ENCODE assay signal across 8 cellular contexts in the genomic region with DNA sequence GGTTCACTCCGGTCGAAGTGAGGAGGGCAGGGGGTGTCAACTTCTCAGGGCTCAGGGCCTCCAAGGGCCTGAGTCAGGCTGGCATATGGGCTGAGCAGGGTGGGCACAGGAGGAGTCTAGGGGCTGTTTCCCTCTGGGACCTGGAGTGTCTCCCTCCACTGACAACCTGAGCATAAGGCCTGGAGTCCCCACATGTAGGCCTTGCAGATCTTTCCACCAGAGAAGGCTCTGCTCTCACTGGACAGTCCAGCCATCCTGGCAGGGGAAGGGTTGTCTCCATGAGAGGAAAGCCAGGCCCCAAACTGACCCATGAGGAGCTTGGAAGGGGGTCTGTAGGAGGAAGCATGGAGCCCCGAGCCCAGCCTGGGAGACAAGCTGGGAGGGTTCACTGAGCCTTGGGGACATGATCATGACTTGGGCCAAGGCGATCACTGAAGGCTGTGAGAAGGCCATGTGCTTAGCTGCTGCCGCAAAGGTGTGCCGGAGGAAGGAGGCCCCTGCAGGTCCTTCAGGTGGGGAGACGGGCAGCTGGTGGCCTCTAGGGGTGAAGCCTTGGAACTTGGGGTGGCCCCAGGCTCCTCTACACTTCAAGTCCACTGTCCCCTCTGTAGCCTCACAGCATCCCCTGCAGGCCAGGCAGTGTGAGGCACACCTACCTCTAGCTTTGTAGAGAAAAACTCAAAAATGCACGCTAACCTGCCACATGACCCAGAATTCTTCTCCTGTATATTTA. TPM values are rescaled to one million over a fixed set of nuclear protein-coding genes. Genes with fewer than 3 reads are reported as not detected.
DNase-seq lines count a peak whose midpoint lies in the region; ATAC-seq and TF ChIP-seq lines count a peak whose summit lies in the region.

No MANE protein-coding gene starts in this region.

- WGBS in heart left ventricle, 4 donors, result 91 to 97% (median 94%) methylated on average over 3 to 8 of the region's 8 CpGs

- peak overlapping the region; percentile 72 for H3K4me3 Mint-ChIP-seq in activated T-helper 2 cell treated with anti-CD3 and anti-CD28 coated beads, Interferon-gamma antibody, Interleukin-2, Interleukin-4, amounts not matched to agents 10 μg/mL and 5 μg/mL and 100 μg/mL, durations not matched to agents 14 hours and 24 hours and 36 hours (ENCODE audit: low read depth)

- CTCF ChIA-PET in HEK293 (lab: Yijun Ruan, JAX), result interaction anchor here (0.5 to 1.8 kb wide), 11 partner anchors 8 to 206 kb away, joined by 3 to 7 read pairs (median 3); no protein-coding TSS in a partner anchor

- H3K9me3 Mint-ChIP-seq in activated T-helper 2 cell treated with anti-CD3 and anti-CD28 coated beads, Interferon-gamma antibody, Interleukin-2, Interleukin-4, amounts not matched to agents 10 μg/mL and 5 μg/mL and 100 μg/mL, durations not matched to agents 14 hours and 24 hours and 36 hours, result no peaks in the 10 kb centered on the region

- TF ChIP-seq CTCF in HEK293 (tag by site-specific recombination; IDR thresholded peaks at IDR 0.05) (peak; percentile 58), heart left ventricle (IDR thresholded peaks at IDR 0.05) (peak; percentile 13 to 79 (median 38))

- H3K27me3 Mint-ChIP-seq in activated T-helper 2 cell treated with anti-CD3 and anti-CD28 coated beads, Interferon-gamma antibody, Interleukin-2, Interleukin-4, amounts not matched to agents 10 μg/mL and 5 μg/mL and 100 μg/mL, durations not matched to agents 14 hours and 24 hours and 36 hours (ENCODE audit: low read depth), result no peaks in the 10 kb centered on the region

- no peaks in the 10 kb centered on the region for H3K27me3 ChIP-seq in heart left ventricle

- H3K9me3 ChIP-seq in HEK293 (ENCODE audit: control insufficient read depth, insufficient read depth, low read depth, low read length) (no peaks in the 10 kb centered on the region), heart left ventricle (peaks cover 0 to 4% (median 0%) of the 10 kb centered on the region in 12 donors)

- peak overlapping the region; percentile 59 for H3K27ac Mint-ChIP-seq in activated T-helper 2 cell treated with anti-CD3 and anti-CD28 coated beads, Interferon-gamma antibody, Interleukin-2, Interleukin-4, amounts not matched to agents 10 μg/mL and 5 μg/mL and 100 μg/mL, durations not matched to agents 14 hours and 24 hours and 36 hours

- intact Hi-C loops in activated T-helper 2 cell treated with anti-CD3 and anti-CD28 coated beads, Interferon-gamma antibody, Interleukin-2, Interleukin-4, amounts not matched to agents 10 μg/mL and 5 μg/mL and 100 μg/mL, durations not matched to agents 14 hours and 24 hours and 36 hours (cut with micrococcal nuclease), result loop anchor here (1.0 to 2.0 kb wide), 3 partner anchors 26 to 111 kb away; no protein-coding TSS in a partner anchor
- intact Hi-C loops in heart left ventricle (cut with DNase I), result no loop called here

- H3K27ac ChIP-seq in HEK293 (ENCODE audit: extremely low read depth, low read depth, low read length) (no peak overlapping the region), heart left ventricle (no peak overlapping the region)

- ATAC-seq in heart left ventricle, result peak in 3 of 4 donors; percentile 34 to 87 (median 74)

- H3K4me3 ChIP-seq in HEK293 (ENCODE audit: low read depth, low read length), result no peak overlapping the region
- no peak overlapping the region for H3K4me3 ChIP-seq in heart left ventricle

- TF ChIP-seq POLR2A in heart left ventricle (IDR thresholded peaks at IDR 0.05), result no peak

- H3K4me1 ChIP-seq in HEK293 (ENCODE audit: control insufficient read depth, insufficient read depth, low read length) (no peaks in the 10 kb centered on the region), heart left ventricle (peaks cover 0 to 50% (median 6%) of the 10 kb centered on the region in 12 donors)

- H3K36me3 Mint-ChIP-seq in activated T-helper 2 cell treated with anti-CD3 and anti-CD28 coated beads, Interferon-gamma antibody, Interleukin-2, Interleukin-4, amounts not matched to agents 10 μg/mL and 5 μg/mL and 100 μg/mL, durations not matched to agents 14 hours and 24 hours and 36 hours (ENCODE audit: low read depth), result no peaks in the 10 kb centered on the region

- POLR2A ChIA-PET in HEK293 (lab: Yijun Ruan, JAX), result no interaction called here

- H3K36me3 ChIP-seq in HEK293 (ENCODE audit: control insufficient read depth in 2 of 2, insufficient read depth in 1 of 2, low read length in 2 of 2), result no peaks in the 10 kb centered on the region
- no peaks in the 10 kb centered on the region for H3K36me3 ChIP-seq in heart left ventricle

- peaks cover 35% of the 10 kb centered on the region for H3K4me1 Mint-ChIP-seq in activated T-helper 2 cell treated with anti-CD3 and anti-CD28 coated beads, Interferon-gamma antibody, Interleukin-2, Interleukin-4, amounts not matched to agents 10 μg/mL and 5 μg/mL and 100 μg/mL, durations not matched to agents 14 hours and 24 hours and 36 hours (ENCODE audit: low read depth)

- DNase-seq in Daoy (ENCODE audit: low read depth) (peak; percentile 55), OCI-M1 (lab: John Stamatoyannopoulos, UW) (peak; percentile 70), heart left ventricle (peak in 2 of 5 donors; percentile 49 to 51), amniotic stem cell (lab: John Stamatoyannopoulos, UW) (no peak), NCI-H526 treated with DMSO at 0.1 percent for 48 hours (lab: John Stamatoyannopoulos, UW) (no peak)
- peak; percentile 55 for DNase-seq in activated T-helper 2 cell treated with anti-CD3 and anti-CD28 coated beads, Interferon-gamma antibody, Interleukin-2, Interleukin-4, amounts not matched to agents 10 μg/mL and 5 μg/mL and 100 μg/mL, durations not matched to agents 14 hours and 24 hours and 36 hours (ENCODE audit: low spot score)
- DNase-seq in stimulated activated CD4-positive, alpha-beta T cell treated with anti-CD3 and anti-CD28 coated beads, Interleukin-2, amount 100 ng/mL, for 4 hours (ENCODE audit: low read depth), result peak; percentile 42

TF ChIP-seq in HEK293, 187 proteins besides CTCF, POLR2A, EP300 and RAD21:
- TF ChIP-seq ZNF654 (tag by site-specific recombination; IDR thresholded peaks at IDR 0.05; ENCODE audit: low read depth), result peak; percentile 14; the same call in 1 of the 2 replicates
- no peak for TF ChIP-seq SCRT1 (tag by site-specific recombination; IDR thresholded peaks at IDR 0.05; ENCODE audit: borderline replicate concordance)
- no peak for TF ChIP-seq BCL11B (tag by site-specific recombination; IDR thresholded peaks at IDR 0.05; ENCODE audit: low read depth)
- no peak for TF ChIP-seq ZIC2 (tag by site-specific recombination; IDR thresholded peaks at IDR 0.05)
- TF ChIP-seq ZNF624 (tag by site-specific recombination; IDR thresholded peaks at IDR 0.05), result no peak
- no peak for TF ChIP-seq ZFP37 (tag by site-specific recombination; IDR thresholded peaks at IDR 0.05)
- no peak for TF ChIP-seq ZNF366 (tag by site-specific recombination; conservative IDR thresholded peaks at IDR 0.05)
- no peak for TF ChIP-seq ZNF155 (tag by site-specific recombination; IDR thresholded peaks at IDR 0.05)
- 0 out of 2 replicates have a peak, but pooled peaks have one; percentile 71 for TF ChIP-seq ZNF785 (tag by site-specific recombination; IDR thresholded peaks at IDR 0.05)
- TF ChIP-seq ZSCAN30 (tag by site-specific recombination; IDR thresholded peaks at IDR 0.05), result no peak

RNA-seq across cellular contexts. Expression of gene CMTM2, which starts 9.9 kb away (rescaled TPM):
- not detected in 2 replicates for total RNA-seq in Daoy (2014; rRNA removed; shearing (Covaris generic))
- 0.30 and 0.53 TPM in 2 replicates for total RNA-seq in activated T-helper 2 cell treated with anti-CD3 and anti-CD28 coated beads, Interferon-gamma antibody, Interleukin-2, Interleukin-4, amounts not matched to agents 10 μg/mL and 5 μg/mL and 100 μg/mL, durations not matched to agents 14 hours and 24 hours and 36 hours
- under 1 TPM in 1 of 9 donors, not detected in 8; 0.52 TPM for total RNA-seq in heart left ventricle
- not detected for polyA plus RNA-seq in heart left ventricle

RNA-seq across cellular contexts. Expression of gene CMTM3, which starts 15.4 kb away (rescaled TPM):
- total RNA-seq in Daoy (2014; rRNA removed; shearing (Covaris generic)), result 6.6 and 7.3 TPM in 2 replicates
- 90.6 and 96.4 TPM in 2 replicates for total RNA-seq in activated T-helper 2 cell treated with anti-CD3 and anti-CD28 coated beads, Interferon-gamma antibody, Interleukin-2, Interleukin-4, amounts not matched to agents 10 μg/mL and 5 μg/mL and 100 μg/mL, durations not matched to agents 14 hours and 24 hours and 36 hours
- total RNA-seq in heart left ventricle, result 10 to 100 TPM in 4 of 9 donors, 1 to 10 TPM in 5; 5.8 to 30.9 (median 9.6) TPM
- 10 to 100 TPM in 1 of 2 donors, 1 to 10 TPM in 1; 6.5 to 13.5 TPM for polyA plus RNA-seq in heart left ventricle

RNA-seq across cellular contexts. Expression of gene CMTM1, which starts 22.9 kb away (rescaled TPM):
- 1.4 and 2.2 TPM in 2 replicates for total RNA-seq in Daoy (2014; rRNA removed; shearing (Covaris generic))
- 9.1 and 10.7 TPM in 2 replicates for total RNA-seq in activated T-helper 2 cell treated with anti-CD3 and anti-CD28 coated beads, Interferon-gamma antibody, Interleukin-2, Interleukin-4, amounts not matched to agents 10 μg/mL and 5 μg/mL and 100 μg/mL, durations not matched to agents 14 hours and 24 hours and 36 hours
- 1 to 10 TPM in 5 of 9 donors, under 1 TPM in 3, not detected in 1; 0.49 to 2.4 (median 1.1) TPM for total RNA-seq in heart left ventricle
- polyA plus RNA-seq in heart left ventricle, result under 1 TPM in 1 of 2 donors, not detected in 1; 0.40 TPM

RNA-seq across cellular contexts. Expression of gene CKLF, which starts 36.8 kb away (rescaled TPM):
- 156 and 168 TPM in 2 replicates for total RNA-seq in Daoy (2014; rRNA removed; shearing (Covaris generic))
- total RNA-seq in activated T-helper 2 cell treated with anti-CD3 and anti-CD28 coated beads, Interferon-gamma antibody, Interleukin-2, Interleukin-4, amounts not matched to agents 10 μg/mL and 5 μg/mL and 100 μg/mL, durations not matched to agents 14 hours and 24 hours and 36 hours, result 102 and 110 TPM in 2 replicates
- total RNA-seq in heart left ventricle, result 10 to 100 TPM in 2 of 9 donors, 1 to 10 TPM in 7; 4.1 to 28.9 (median 6.4) TPM
- polyA plus RNA-seq in heart left ventricle, result 10 to 100 TPM in 1 of 2 donors, 1 to 10 TPM in 1; 4.9 to 18.8 TPM

RNA-seq across cellular contexts. Expression of gene TK2, which starts 39.2 kb away (rescaled TPM):
- 8.5 TPM in 2 replicates for total RNA-seq in Daoy (2014; rRNA removed; shearing (Covaris generic))
- total RNA-seq in activated T-helper 2 cell treated with anti-CD3 and anti-CD28 coated beads, Interferon-gamma antibody, Interleukin-2, Interleukin-4, amounts not matched to agents 10 μg/mL and 5 μg/mL and 100 μg/mL, durations not matched to agents 14 hours and 24 hours and 36 hours, result 5.9 and 7.3 TPM in 2 replicates
- total RNA-seq in heart left ventricle, result 10 to 100 TPM; 13.9 to 29.4 (median 17.4) TPM
- 10 to 100 TPM in 1 of 2 donors, 1 to 10 TPM in 1; 9.4 to 10.5 TPM for polyA plus RNA-seq in heart left ventricle

Comparison
In these comparisons a context has a peak if more than half of its experiments do, and no peak if none do; other contexts are left out.
1. DNase-seq: peak in Daoy (single experiment), OCI-M1 (single experiment), activated T-helper 2 cell treated with anti-CD3 and anti-CD28 coated beads, Interferon-gamma antibody, Interleukin-2, Interleukin-4, amounts not matched to agents 10 μg/mL and 5 μg/mL and 100 μg/mL, durations not matched to agents 14 hours and 24 hours and 36 hours (single experiment) and stimulated activated CD4-positive, alpha-beta T cell treated with anti-CD3 and anti-CD28 coated beads, Interleukin-2, amount 100 ng/mL, for 4 hours (single experiment); none in amniotic stem cell (single experiment) and NCI-H526 treated with DMSO at 0.1 percent for 48 hours (single experiment).